Comparison of ENCODE assay signal across 26 cellular contexts in the genomic region with DNA sequence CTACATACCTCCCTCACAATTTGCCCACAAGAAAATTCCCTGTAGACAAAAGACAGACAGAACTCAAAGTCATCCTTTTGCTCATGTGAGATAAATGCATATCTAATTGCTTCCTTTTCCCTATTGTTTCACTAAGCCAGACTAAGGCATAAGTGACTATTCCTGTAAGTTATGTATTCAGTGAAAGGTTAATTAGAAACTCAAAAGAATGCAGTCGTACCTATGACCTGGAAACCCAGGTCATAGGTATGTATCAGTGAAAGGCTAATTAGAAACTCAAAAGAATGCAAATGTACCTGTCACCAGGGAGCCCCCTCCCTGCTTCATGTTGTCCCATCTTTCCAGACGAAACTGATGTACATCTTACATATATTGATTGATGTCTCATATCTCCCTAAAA.
"Had no signal": no experiment of that assay in that cellular context is flagged by ENCODE, and none has a peak within 500 bp of the region (broad histone marks: within the 10 kb centered on the region; RNA-seq: fewer than 3 reads in every experiment).

No MANE protein-coding gene starts in this region.

- FAIRE-seq: bronchial epithelial cell had no signal

- H3K9me3 ChIP-seq: ascending aorta, body of pancreas had no signal

- DNase-seq: activated CD4-positive, alpha-beta T cell treated with anti-CD3 and anti-CD28 coated beads for 36 hours; activated effector memory CD4-positive, alpha-beta T cell treated with anti-CD3 and anti-CD28 coated beads, Interleukin-2, amount 50 U/mL, for 16 hours; activated naive CD4-positive, alpha-beta T cell treated with Interleukin-2 at 50 U/mL for 16 hours; activated naive CD8-positive, alpha-beta T cell treated with anti-CD3 and anti-CD28 coated beads, Interleukin-2, amount 50 U/mL, for 24 hours; activated T-cell treated with anti-CD3 and anti-CD28 coated beads, Interleukin-2, amount 50 U/mL, for 4 hours; amniotic stem cell; body of pancreas; central memory CD4-positive, alpha-beta T cell; MG63; MV-4-11; NCI-H1092 treated with DMSO at 0.1 percent for 48 hours; NCI-H1417 treated with DMSO at 0.1 percent for 48 hours; NCI-H1694; NCI-H2029; NCI-H2107; NCI-H2171 treated with DMSO at 0.1 percent for 48 hours; NCI-H226; NCI-H526; NCI-H82; SIG-M5; T-helper 1 cell had no signal

- H3K27ac ChIP-seq: ascending aorta, body of pancreas, SK-N-MC, VCaP had no signal

- H3K4me3 ChIP-seq: ascending aorta, body of pancreas, MG63, SK-N-MC had no signal

- H3K27me3 ChIP-seq: ascending aorta, body of pancreas, MG63 had no signal

- H3K27ac Mint-ChIP-seq: activated CD4-positive, alpha-beta T cell treated with anti-CD3 and anti-CD28 coated beads for 36 hours; activated naive CD4-positive, alpha-beta T cell treated with anti-CD3 and anti-CD28 coated beads, Interleukin-2, amount 50 U/mL, for 72 hours; activated naive CD8-positive, alpha-beta T cell treated with anti-CD3 and anti-CD28 coated beads, Interleukin-2, amount 50 U/mL, for 24 hours had no signal

- ATAC-seq: activated CD4-positive, alpha-beta T cell treated with anti-CD3 and anti-CD28 coated beads for 36 hours; activated naive CD4-positive, alpha-beta T cell treated with anti-CD3 and anti-CD28 coated beads, Interleukin-2, amount 50 U/mL, for 72 hours; activated naive CD8-positive, alpha-beta T cell treated with anti-CD3 and anti-CD28 coated beads, Interleukin-2, amount 50 U/mL, for 24 hours; activated T-cell treated with anti-CD3 and anti-CD28 coated beads, Interleukin-2, amount 50 U/mL, for 4 hours; body of pancreas had no signal

- H3K27me3 Mint-ChIP-seq: activated CD4-positive, alpha-beta T cell treated with anti-CD3 and anti-CD28 coated beads for 36 hours; activated naive CD8-positive, alpha-beta T cell treated with anti-CD3 and anti-CD28 coated beads, Interleukin-2, amount 50 U/mL, for 24 hours had no signal

- H3K4me1 ChIP-seq: ascending aorta, body of pancreas had no signal

- H3K4me3 Mint-ChIP-seq: activated CD4-positive, alpha-beta T cell treated with anti-CD3 and anti-CD28 coated beads for 36 hours; activated naive CD8-positive, alpha-beta T cell treated with anti-CD3 and anti-CD28 coated beads, Interleukin-2, amount 50 U/mL, for 24 hours; activated T-cell treated with anti-CD3 and anti-CD28 coated beads, Interleukin-2, amount 50 U/mL, for 4 hours had no signal

- H3K4me1 Mint-ChIP-seq: activated naive CD8-positive, alpha-beta T cell treated with anti-CD3 and anti-CD28 coated beads, Interleukin-2, amount 50 U/mL, for 24 hours had no signal

- H3K9me3 Mint-ChIP-seq: activated naive CD4-positive, alpha-beta T cell treated with anti-CD3 and anti-CD28 coated beads, Interleukin-2, amount 50 U/mL, for 72 hours; activated naive CD8-positive, alpha-beta T cell treated with anti-CD3 and anti-CD28 coated beads, Interleukin-2, amount 50 U/mL, for 24 hours; activated T-cell treated with anti-CD3 and anti-CD28 coated beads, Interleukin-2, amount 50 U/mL, for 4 hours had no signal
